11 cellular contexts compared by ENCODE assay signal in the genomic region with DNA sequence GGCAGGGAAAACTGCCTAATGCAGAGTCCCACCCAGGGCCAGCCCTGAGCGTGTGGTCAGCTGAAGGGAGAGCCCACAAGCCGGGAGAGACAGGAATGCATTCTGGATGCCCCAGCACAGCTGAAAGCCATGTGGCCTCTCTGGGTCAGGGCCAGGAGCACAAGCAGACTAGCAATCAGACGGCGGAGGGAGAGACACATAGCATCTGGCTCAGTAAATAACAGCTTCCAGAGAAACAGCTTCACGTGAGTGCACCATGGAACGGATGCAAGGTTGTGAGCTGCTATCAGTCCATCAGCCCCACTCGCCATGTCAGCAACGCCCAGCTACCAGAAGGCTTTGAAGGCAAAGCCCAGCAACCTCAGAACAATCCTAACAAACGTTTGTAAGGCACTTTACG. TPM values are rescaled to one million over a fixed set of nuclear protein-coding genes. Genes with fewer than 3 reads are reported as not detected.
DNase-seq lines count a peak whose midpoint lies in the region; ATAC-seq and TF ChIP-seq lines count a peak whose summit lies in the region.
"Had no signal": no experiment of that assay in that cellular context is flagged by ENCODE, and none has a peak within 500 bp of the region (broad histone marks: within the 10 kb centered on the region; RNA-seq: fewer than 3 reads in every experiment).

No MANE protein-coding gene starts in this region.

- H3K4me3 ChIP-seq in heart left ventricle (no peak overlapping the region), retinal pigment epithelial cell (ENCODE audit: low read length) (no peak overlapping the region), thyroid gland (replicated peaks in 1 of 3) (no peak overlapping the region), spleen (no peak overlapping the region)
- no peak overlapping the region for H3K4me3 ChIP-seq in effector memory CD4-positive, alpha-beta T cell (ENCODE audit: insufficient read depth, low read depth, low read length, poor library complexity, severe bottlenecking)
- H3K4me3 ChIP-seq: colonic mucosa, transverse colon had no signal

- intact Hi-C loops in heart left ventricle (cut with DNase I) (no loop called here), thyroid gland (cut with DNase I) (no loop called here), spleen (cut with DNase I; ENCODE audit: low total_unique reads) (no loop called here)

- ATAC-seq in heart left ventricle, result peak; percentile 66 to 91 (median 76)

- TF ChIP-seq CTCF in heart left ventricle (IDR thresholded peaks at IDR 0.05) (no peak), retinal pigment epithelial cell (conservative IDR thresholded peaks at IDR 0.05; ENCODE audit: low read depth, low read length) (no peak), thyroid gland (IDR thresholded peaks at IDR 0.05) (no peak), spleen (IDR thresholded peaks at IDR 0.05 in 8 of 11, conservative IDR thresholded peaks at IDR 0.05 in 3 of 11) (no peak)

- H3K36me3 ChIP-seq in heart left ventricle (no peaks in the 10 kb centered on the region), thyroid gland (no peaks in the 10 kb centered on the region), spleen (no peaks in the 10 kb centered on the region)
- H3K36me3 ChIP-seq in effector memory CD4-positive, alpha-beta T cell (ENCODE audit: control insufficient read depth, insufficient read depth, low read length), result no peaks in the 10 kb centered on the region
- H3K36me3 ChIP-seq: colonic mucosa, transverse colon had no signal

- H3K27ac ChIP-seq in heart left ventricle, result peak overlapping the region in 1 of 12 donors; percentile 29
- no peak overlapping the region for H3K27ac ChIP-seq in thyroid gland
- H3K27ac ChIP-seq in effector memory CD4-positive, alpha-beta T cell (ENCODE audit: insufficient read depth, low read length, poor library complexity, severe bottlenecking), result no peak overlapping the region
- H3K27ac ChIP-seq in spleen, result no peak overlapping the region
- H3K27ac ChIP-seq: colonic mucosa, transverse colon had no signal

- peaks cover 0 to 20% (median 7%) of the 10 kb centered on the region in 12 donors for H3K4me1 ChIP-seq in heart left ventricle
- H3K4me1 ChIP-seq in thyroid gland, result no peaks in the 10 kb centered on the region
- no peaks in the 10 kb centered on the region for H3K4me1 ChIP-seq in effector memory CD4-positive, alpha-beta T cell (ENCODE audit: control insufficient read depth, insufficient read depth, low read length, poor library complexity, severe bottlenecking)
- H3K4me1 ChIP-seq in spleen, result peaks cover 0 to 3% (median 0%) of the 10 kb centered on the region in 6 donors
- H3K4me1 ChIP-seq: colonic mucosa had no signal

- H3K9me3 ChIP-seq in heart left ventricle (no peaks in the 10 kb centered on the region), thyroid gland (no peaks in the 10 kb centered on the region), spleen (no peaks in the 10 kb centered on the region)
- no peaks in the 10 kb centered on the region for H3K9me3 ChIP-seq in effector memory CD4-positive, alpha-beta T cell (ENCODE audit: control insufficient read depth, low read length)
- H3K9me3 ChIP-seq: colonic mucosa, transverse colon had no signal

- H3K27me3 ChIP-seq in heart left ventricle (no peaks in the 10 kb centered on the region), thyroid gland (no peaks in the 10 kb centered on the region), spleen (replicated peaks in 1 of 7) (peaks cover 0 to 7% (median 0%) of the 10 kb centered on the region in 7 donors)
- H3K27me3 ChIP-seq in effector memory CD4-positive, alpha-beta T cell (replicated peaks; ENCODE audit: control insufficient read depth, insufficient read depth, low read length, poor library complexity, severe bottlenecking), result no peaks in the 10 kb centered on the region
- H3K27me3 ChIP-seq: colonic mucosa, transverse colon had no signal

- 12 to 26% (median 17%) methylated on average over 6 to 10 of the region's 10 CpGs for WGBS in heart left ventricle, 4 donors
- WGBS in thyroid gland, 2 donors, result 62 to 70% methylated on average over 10 of the region's 10 CpGs
- WGBS in spleen, 5 donors, result 61 to 80% (median 71%) methylated on average over 10 of the region's 10 CpGs

- no peak for TF ChIP-seq POLR2A in heart left ventricle (IDR thresholded peaks at IDR 0.05)
- no peak for TF ChIP-seq POLR2A in thyroid gland (IDR thresholded peaks at IDR 0.05)
- no peak for TF ChIP-seq POLR2A in spleen (IDR thresholded peaks at IDR 0.05)

- peak; percentile 92 for DNase-seq in GM03348 (ENCODE audit: low spot score)
- peak; percentile 89 for DNase-seq in amniotic epithelial cell (ENCODE audit: low read depth)
- DNase-seq in heart left ventricle, result peak; percentile 54 to 83 (median 70)
- DNase-seq in retinal pigment epithelial cell (ENCODE audit: low read depth), result peak; percentile 10
- no peak for DNase-seq in OCI-M1 (lab: John Stamatoyannopoulos, UW)
- no peak for DNase-seq in thyroid gland
- DNase-seq in effector memory CD4-positive, alpha-beta T cell, result no peak
- DNase-seq in spleen, result no peak
- DNase-seq: colonic mucosa, transverse colon had no signal

RNA-seq across cellular contexts. Expression of a gene that starts 28.2 kb away (rescaled TPM):
- total RNA-seq in heart left ventricle (10 to 100 TPM; 39.3 to 66.6 (median 50.0) TPM), thyroid gland (100 to 1,000 TPM in 1 of 4 donors, 10 to 100 TPM in 3; 52.9 to 112 (median 79.1) TPM), spleen (100 to 1,000 TPM in 4 of 7 donors, 10 to 100 TPM in 3; 37.6 to 124 (median 109) TPM)
- polyA plus RNA-seq in heart left ventricle (10 to 100 TPM; 23.0 to 63.9 TPM), spleen (10 to 100 TPM; 30.1 to 49.1 (median 40.2) TPM)

RNA-seq across cellular contexts. Expression of a gene that starts 30.4 kb away (rescaled TPM):
- total RNA-seq in heart left ventricle (1 to 10 TPM in 3 of 9 donors, under 1 TPM in 6; 0.15 to 4.3 (median 0.63) TPM), thyroid gland (1 to 10 TPM; 3.5 to 5.2 (median 3.9) TPM), spleen (10 to 100 TPM in 1 of 7 donors, 1 to 10 TPM in 6; 5.5 to 10.5 (median 6.4) TPM)
- polyA plus RNA-seq in heart left ventricle (1 to 10 TPM in 1 of 2 donors, under 1 TPM in 1; 0.15 to 2.0 TPM), spleen (under 1 TPM; 0.70 to 0.89 (median 0.83) TPM)
- total RNA-seq: neural crest cell had no signal

Comparison
In these comparisons a context has a peak if more than half of its experiments do, and no peak if none do; other contexts are left out.
1. DNase-seq: peak in GM03348 (single experiment), amniotic epithelial cell (single experiment), heart left ventricle (5 of 5) and retinal pigment epithelial cell (single experiment); none in OCI-M1 (single experiment), thyroid gland (0 of 2), effector memory CD4-positive, alpha-beta T cell (0 of 3) and spleen (single experiment).